ENCODE assay signal across 8 cellular contexts in the genomic region with DNA sequence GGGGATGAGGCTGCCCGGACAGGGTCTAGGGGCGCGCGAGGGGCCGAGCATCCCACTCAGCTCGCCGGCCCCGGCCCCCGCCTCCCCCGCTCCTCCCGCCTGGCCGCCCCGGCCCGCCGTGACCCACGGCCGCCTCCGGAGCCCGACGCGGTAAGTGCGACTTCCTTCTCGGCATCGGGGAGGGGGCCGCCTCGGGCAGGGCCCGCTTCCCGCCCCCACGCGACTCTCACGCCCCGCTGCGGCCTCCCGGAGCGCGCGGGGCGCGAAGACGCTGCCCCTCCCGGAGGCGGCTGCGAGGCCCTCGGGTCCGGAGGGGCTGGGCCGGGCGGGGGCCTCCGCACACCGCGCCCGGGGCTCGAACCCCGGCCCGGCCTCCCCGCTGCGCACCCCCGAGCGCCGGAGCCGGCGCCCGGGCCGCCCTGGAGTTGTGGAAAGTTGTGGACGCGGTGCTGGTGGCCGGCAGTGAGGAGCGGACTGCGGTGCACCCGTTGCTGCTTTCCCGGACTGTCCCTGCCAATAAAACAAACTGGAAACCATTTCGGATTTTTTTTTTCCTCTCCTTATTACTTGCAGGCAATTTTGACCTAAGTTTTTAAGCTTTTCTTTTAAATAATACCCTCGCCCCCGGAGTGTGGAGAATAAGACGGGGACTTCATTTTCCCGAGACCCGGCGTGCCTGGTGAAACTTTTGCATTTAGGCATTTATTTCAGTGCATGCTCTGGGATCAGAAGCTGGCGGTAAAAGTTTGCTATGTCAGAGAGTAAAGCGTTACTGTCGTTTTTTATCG. TPM values are rescaled to one million over a fixed set of nuclear protein-coding genes. Genes with fewer than 3 reads are reported as not detected.
A peak's percentile ranks its signal among the peaks of the same experiment; 100 is the strongest.
DNase-seq lines count a peak whose midpoint lies in the region; ATAC-seq and TF ChIP-seq lines count a peak whose summit lies in the region.

No MANE protein-coding gene starts in this region.

- peak overlapping the region; percentile 60 for H3K4me3 ChIP-seq in CD8-positive, alpha-beta T cell (ENCODE audit: low read depth, low read length)
- H3K4me3 ChIP-seq in gastroesophageal sphincter (peak overlapping the region; percentile 73 to 90), neutrophil (ENCODE audit: low read depth in 1 of 2, low read length in 1 of 2) (peak overlapping the region; percentile 70 to 87)

- TF ChIP-seq POLR2A in gastroesophageal sphincter (IDR thresholded peaks at IDR 0.05): peak; percentile 12 to 22

- H3K4me1 Mint-ChIP-seq in CD8-positive, alpha-beta T cell (ENCODE audit: low read depth): peaks cover 53% of the 10 kb centered on the region

- 0% methylated on average over 12 to 13 of the region's 81 CpGs for WGBS in gastroesophageal sphincter (ENCODE audit: low coverage in 1 of 2), 2 donors

- no peak for TF ChIP-seq EP300 in gastroesophageal sphincter (IDR thresholded peaks at IDR 0.05)

- CTCF ChIA-PET in CD8-positive, alpha-beta T cell (lab: Charles Lee): interaction anchor here (1.0 to 2.0 kb wide), 3 partner anchors 16 to 143 kb away, joined by 3 to 14 read pairs (median 4); no protein-coding TSS in a partner anchor

- TF ChIP-seq CTCF in CD8-positive, alpha-beta T cell (IDR thresholded peaks at IDR 0.05): no peak
- TF ChIP-seq CTCF in gastroesophageal sphincter (IDR thresholded peaks at IDR 0.05) (no peak), neutrophil (IDR thresholded peaks at IDR 0.05) (peak; percentile 7)

- H3K27ac Mint-ChIP-seq in CD8-positive, alpha-beta T cell: peak overlapping the region; percentile 95

- H3K27ac ChIP-seq in CD8-positive, alpha-beta T cell (ENCODE audit: low read depth, low read length): peak overlapping the region; percentile 59
- H3K27ac ChIP-seq in gastroesophageal sphincter: peak overlapping the region; percentile 77 to 97 (median 94)
- H3K27ac ChIP-seq in neutrophil: peak overlapping the region; percentile 87

- no peaks in the 10 kb centered on the region for H3K9me3 ChIP-seq in CD8-positive, alpha-beta T cell (ENCODE audit: low read length)
- H3K9me3 ChIP-seq in gastroesophageal sphincter: no peaks in the 10 kb centered on the region
- H3K9me3 ChIP-seq in neutrophil: no peaks in the 10 kb centered on the region

- POLR2A ChIA-PET in CD8-positive, alpha-beta T cell (lab: Charles Lee): interaction anchor here (0.9 to 1.4 kb wide), 2 partner anchors 14 to 15 kb away, joined by 3 to 5 read pairs; no protein-coding TSS in a partner anchor

- H3K4me1 ChIP-seq in CD8-positive, alpha-beta T cell (ENCODE audit: insufficient read depth, low read length): peaks cover 21% of the 10 kb centered on the region
- H3K4me1 ChIP-seq in gastroesophageal sphincter (peaks cover 0 to 55% (median 6%) of the 10 kb centered on the region in 3 donors), neutrophil (ENCODE audit: control insufficient read depth in 1 of 2, insufficient read depth in 1 of 2, low read depth in 1 of 2, low read length in 1 of 2) (peaks cover 22 to 29% of the 10 kb centered on the region in 2 experiments)

- no peaks in the 10 kb centered on the region for H3K36me3 ChIP-seq in CD8-positive, alpha-beta T cell (ENCODE audit: insufficient read depth, low read length)
- H3K36me3 ChIP-seq in gastroesophageal sphincter (no peaks in the 10 kb centered on the region), neutrophil (no peaks in the 10 kb centered on the region)

- no peaks in the 10 kb centered on the region for H3K9me3 Mint-ChIP-seq in CD8-positive, alpha-beta T cell

- no peaks in the 10 kb centered on the region for H3K27me3 ChIP-seq in CD8-positive, alpha-beta T cell (ENCODE audit: insufficient read depth, low read length)
- H3K27me3 ChIP-seq in gastroesophageal sphincter: no peaks in the 10 kb centered on the region
- H3K27me3 ChIP-seq in neutrophil: peaks cover 7% of the 10 kb centered on the region

- no peaks in the 10 kb centered on the region for H3K27me3 Mint-ChIP-seq in CD8-positive, alpha-beta T cell (ENCODE audit: low read depth)

- DNase-seq in CD8-positive, alpha-beta T cell: peak in 5 of 7 experiments; percentile 17 to 43 (median 40)
- DNase-seq in KBM-7 (peak; percentile 51), DMS153 treated with DMSO at 0.1 percent for 48 hours (lab: John Stamatoyannopoulos, UW; ENCODE audit: unreplicated experiment) (no peak), DMS79 (lab: John Stamatoyannopoulos, UW) (no peak)
- peak; percentile 36 for DNase-seq in activated T-helper 9 cell treated with anti-CD3 and anti-CD28 coated beads, Interleukin-2, amount 50 U/mL, for 16 hours (ENCODE audit: low read depth)

- intact Hi-C loops in CD8-positive, alpha-beta T cell (cut with DNase I, micrococcal nuclease): loop anchor here (1.0 to 10.0 kb wide), 11 partner anchors 12 to 412 kb away; a partner anchor contains a TSS

- H3K36me3 Mint-ChIP-seq in CD8-positive, alpha-beta T cell: peaks cover 8% of the 10 kb centered on the region

- H3K4me3 Mint-ChIP-seq in CD8-positive, alpha-beta T cell: peak overlapping the region; percentile 93

- in situ Hi-C loops in KBM-7 (cut with MboI; ENCODE audit: low pct_unique_long_range_greater_than_20kb, low sequenced_read_pairs): no loop called here

- ATAC-seq in CD8-positive, alpha-beta T cell: peak; percentile 20
- ATAC-seq in GM19438 (IDR thresholded peaks at IDR 0.05; ENCODE audit: low read depth, unreplicated experiment): peak; percentile 25
- ATAC-seq in gastroesophageal sphincter: peak; percentile 63

RNA-seq across cellular contexts. Expression of a gene that starts 12.9 kb away (rescaled TPM):
- 1 to 10 TPM; 8.4 to 9.4 TPM for total RNA-seq in CD8-positive, alpha-beta T cell
- total RNA-seq in gastroesophageal sphincter: not detected

RNA-seq across cellular contexts. Expression of a gene that starts 16.9 kb away (rescaled TPM):
- total RNA-seq in CD8-positive, alpha-beta T cell: 10 to 100 TPM; 11.8 to 13.2 TPM
- total RNA-seq in gastroesophageal sphincter: 100 to 1,000 TPM in 2 of 4 donors, 10 to 100 TPM in 2; 57.5 to 143 (median 106) TPM

Comparison
In these comparisons a context has a peak if more than half of its experiments do, and no peak if none do; other contexts are left out.
1. DNase-seq: peak in CD8-positive, alpha-beta T cell (5 of 7), KBM-7 (single experiment) and activated T-helper 9 cell treated with anti-CD3 and anti-CD28 coated beads, Interleukin-2, amount 50 U/mL, for 16 hours (single experiment); none in DMS153 treated with DMSO at 0.1 percent for 48 hours (single experiment) and DMS79 (single experiment).
2. RNA of a gene that starts 12.9 kb away (total RNA-seq): 8.4 to 9.4 TPM in CD8-positive, alpha-beta T cell; not detected in gastroesophageal sphincter; every median in the first group is over 4 times any median in the second.
3. RNA of a gene that starts 16.9 kb away (total RNA-seq): 57.5 to 143 TPM in gastroesophageal sphincter; 11.8 to 13.2 TPM in CD8-positive, alpha-beta T cell; every median in the first group is over 4 times any median in the second.
4. Peak in every context shown above with its lines, with median percentiles within 50 percentile points of each other: ATAC-seq, H3K27ac ChIP-seq and H3K4me3 ChIP-seq.